In genomic region chr3:152198655-152199054, GRCh38 we compare ENCODE assay signal across 14 cellular contexts.
DNase-seq lines count a peak whose midpoint lies in the region; ATAC-seq, FAIRE-seq and TF ChIP-seq lines count a peak whose summit lies in the region.
"Had no signal": no experiment of that assay in that cellular context is flagged by ENCODE, and none has a peak within 500 bp of the region (broad histone marks: within the 10 kb centered on the region; RNA-seq: fewer than 3 reads in every experiment).

No MANE protein-coding gene starts in this region.

- peaks cover 4% of the 10 kb centered on the region for H3K36me3 Mint-ChIP-seq in activated CD4-positive, alpha-beta T cell treated with anti-CD3 and anti-CD28 coated beads, Interleukin-2, amount 10 ng/mL, durations not matched to agents 7 days and 5 days (ENCODE audit: low read depth)
- no peaks in the 10 kb centered on the region for H3K36me3 Mint-ChIP-seq in T-cell

- peak overlapping the region in 2 of 5 donors; percentile 8 to 21 for H3K9ac ChIP-seq in subcutaneous abdominal adipose tissue (ENCODE audit: low read length in 5 of 5)

- peak; percentile 21 for FAIRE-seq in islet of Langerhans (lab: Jason Lieb, UNC)
- FAIRE-seq: RCC 7860 had no signal

- CTCF ChIA-PET in activated CD4-positive, alpha-beta T cell treated with anti-CD3 and anti-CD28 coated beads, Interleukin-2, amount 10 ng/mL, durations not matched to agents 7 days and 5 days (lab: Charles Lee), result interaction anchor here (1.0 to 1.7 kb wide), 6 partner anchors 10 to 127 kb away, joined by 3 to 7 read pairs (median 4); no protein-coding TSS in a partner anchor
- CTCF ChIA-PET in T-cell (lab: Charles Lee), result interaction anchor here in 1 of 2 donors (0.6 to 2.1 kb wide), 7 partner anchors 13 to 996 kb away, joined by 3 to 8 read pairs (median 4); partner anchors contain the start of gene GPR171

- POLR2A ChIA-PET in activated CD4-positive, alpha-beta T cell treated with anti-CD3 and anti-CD28 coated beads, Interleukin-2, amount 10 ng/mL, durations not matched to agents 7 days and 5 days (lab: Charles Lee), result interaction anchor here (0.6 to 1.1 kb wide), 2 partner anchors 45 to 994 kb away, joined by 3 read pairs; no protein-coding TSS in a partner anchor
- POLR2A ChIA-PET in T-cell (lab: Charles Lee), result interaction anchor here (0.6 to 3.0 kb wide), 13 partner anchors 11 to 170 kb away, joined by 3 to 23 read pairs (median 4); partner anchors contain the start of gene MBNL1 (in 1 of the 2)

- peak overlapping the region; percentile 93 for H3K27ac Mint-ChIP-seq in activated CD4-positive, alpha-beta T cell treated with anti-CD3 and anti-CD28 coated beads, Interleukin-2, amount 10 ng/mL, durations not matched to agents 7 days and 5 days
- H3K27ac Mint-ChIP-seq in T-cell, result peak overlapping the region; percentile 97 to 98

- H3K4me1 ChIP-seq in subcutaneous abdominal adipose tissue (ENCODE audit: control insufficient read depth in 5 of 5, insufficient read depth in 5 of 5, low read length in 5 of 5) (peaks cover 0 to 52% (median 21%) of the 10 kb centered on the region in 5 donors), thyroid gland (no peaks in the 10 kb centered on the region)
- H3K4me1 ChIP-seq: HAP-1 had no signal

- H3K4me3 ChIP-seq in subcutaneous abdominal adipose tissue (ENCODE audit: low read depth in 1 of 5, low read length in 5 of 5), result no peak overlapping the region
- H3K4me3 ChIP-seq in thyroid gland (replicated peaks in 1 of 3), result no peak overlapping the region
- H3K4me3 ChIP-seq: HAP-1, pancreas had no signal

- intact Hi-C loops in thyroid gland (cut with DNase I), result no loop called here

- H3K4me3 Mint-ChIP-seq in activated CD4-positive, alpha-beta T cell treated with anti-CD3 and anti-CD28 coated beads, Interleukin-2, amount 10 ng/mL, durations not matched to agents 7 days and 5 days, result peak overlapping the region; percentile 73
- H3K4me3 Mint-ChIP-seq in T-cell, result peak overlapping the region; percentile 75 to 83 (median 79)

- TF ChIP-seq CTCF in thyroid gland (IDR thresholded peaks at IDR 0.05), result no peak

- no peak for ATAC-seq in T-cell (replicated peaks in 1 of 4)
- no peak for ATAC-seq in esophagus mucosa

- 72 to 92% methylated on average over 1 of the region's 1 CpG for WGBS in thyroid gland, 2 donors

- H3K36me3 ChIP-seq in subcutaneous abdominal adipose tissue (ENCODE audit: control insufficient read depth in 5 of 5, insufficient read depth in 5 of 5, low read length in 5 of 5) (no peaks in the 10 kb centered on the region), thyroid gland (no peaks in the 10 kb centered on the region)
- H3K36me3 ChIP-seq: HAP-1, pancreas had no signal

- no peak for TF ChIP-seq POLR2A in thyroid gland (IDR thresholded peaks at IDR 0.05)

- H3K27me3 ChIP-seq in subcutaneous abdominal adipose tissue (ENCODE audit: control insufficient read depth in 5 of 5, insufficient read depth in 4 of 5, low read length in 5 of 5) (no peaks in the 10 kb centered on the region), thyroid gland (no peaks in the 10 kb centered on the region)
- H3K27me3 ChIP-seq: pancreas had no signal

- no peaks in the 10 kb centered on the region for H3K9me3 ChIP-seq in subcutaneous abdominal adipose tissue (ENCODE audit: control insufficient read depth in 5 of 5, low read length in 5 of 5)
- H3K9me3 ChIP-seq in thyroid gland, result no peaks in the 10 kb centered on the region
- H3K9me3 ChIP-seq: HAP-1, pancreas had no signal

- peaks cover 80% of the 10 kb centered on the region for H3K4me1 Mint-ChIP-seq in activated CD4-positive, alpha-beta T cell treated with anti-CD3 and anti-CD28 coated beads, Interleukin-2, amount 10 ng/mL, durations not matched to agents 7 days and 5 days
- H3K4me1 Mint-ChIP-seq in T-cell, result peaks cover 83 to 94% (median 87%) of the 10 kb centered on the region in 3 donors

- H3K27ac ChIP-seq in subcutaneous abdominal adipose tissue (ENCODE audit: low read depth, low read length) (peak overlapping the region; percentile 76), thyroid gland (no peak overlapping the region)

- no peak for DNase-seq in activated CD4-positive, alpha-beta T cell treated with anti-CD3 and anti-CD28 coated beads, Interleukin-2, amount 10 ng/mL, durations not matched to agents 7 days and 5 days
- no peak for DNase-seq in activated CD4-positive, alpha-beta T cell treated with anti-CD3 and anti-CD28 coated beads for 48 hours
- no peak for DNase-seq in T-cell
- DNase-seq in NCI-H524 treated with DMSO at 0.1 percent for 48 hours (lab: John Stamatoyannopoulos, UW), result no peak
- DNase-seq in thyroid gland, result no peak
- DNase-seq: ACHN, kidney glomerular epithelial cell, NCI-H187, pancreas had no signal

- no peaks in the 10 kb centered on the region for H3K27me3 Mint-ChIP-seq in activated CD4-positive, alpha-beta T cell treated with anti-CD3 and anti-CD28 coated beads, Interleukin-2, amount 10 ng/mL, durations not matched to agents 7 days and 5 days
- H3K27me3 Mint-ChIP-seq in T-cell, result no peaks in the 10 kb centered on the region

- no peaks in the 10 kb centered on the region for H3K9me3 Mint-ChIP-seq in activated CD4-positive, alpha-beta T cell treated with anti-CD3 and anti-CD28 coated beads, Interleukin-2, amount 10 ng/mL, durations not matched to agents 7 days and 5 days
- no peaks in the 10 kb centered on the region for H3K9me3 Mint-ChIP-seq in T-cell
